ENCODE assay signal across 21 cellular contexts in genomic region chr18:42159146-42159545, GRCh38.
A peak's percentile ranks its signal among the peaks of the same experiment; 100 is the strongest.
DNase-seq lines count a peak whose midpoint lies in the region; ATAC-seq and TF ChIP-seq lines count a peak whose summit lies in the region.
"Had no signal": no experiment of that assay in that cellular context is flagged by ENCODE, and none has a peak within 500 bp of the region (broad histone marks: within the 10 kb centered on the region; RNA-seq: fewer than 3 reads in every experiment).

No MANE protein-coding gene starts in this region.

- DNase-seq in left kidney (ENCODE audit: low read depth, low spot score) (peak; percentile 28), right lobe of liver (no peak), renal cortical epithelial cell (ENCODE audit: low read depth) (peak; percentile 57), NCI-H2196 treated with DMSO at 0.1 percent for 48 hours (lab: John Stamatoyannopoulos, UW; ENCODE audit: unreplicated experiment) (no peak)
- no peak for DNase-seq in activated CD4-positive, alpha-beta memory T cell treated with anti-CD3 and anti-CD28 coated beads, Interleukin-2, amount 10 ng/mL, durations not matched to agents 7 days and 5 days
- no peak for DNase-seq in stimulated activated naive CD8-positive, alpha-beta T cell treated with anti-CD3 and anti-CD28 coated beads, Interleukin-15, Interleukin-2, amounts not matched to agents 100 U/mL and 50 U/mL, for 24 hours
- DNase-seq: BE2C; C1 segment of cervical spinal cord; CD4-positive, CD25-positive, alpha-beta regulatory T cell; CD8-positive, alpha-beta memory T cell; COR-L47; DMS153; DMS79; GDM1; H7; HFFc6; IMR-90 had no signal

- TF ChIP-seq CTCF in brain (conservative IDR thresholded peaks at IDR 0.05) (no peak), right lobe of liver (IDR thresholded peaks at IDR 0.05) (no peak)

- POLR2A ChIA-PET in activated CD4-positive, alpha-beta memory T cell treated with anti-CD3 and anti-CD28 coated beads, Interleukin-2, amount 10 ng/mL, durations not matched to agents 7 days and 5 days (lab: Charles Lee) = no interaction called here

- TF ChIP-seq POLR2A in right lobe of liver (IDR thresholded peaks at IDR 0.05) = no peak

- peak in 3 of 4 donors; percentile 45 to 82 (median 71) for ATAC-seq in right lobe of liver
- no peak for ATAC-seq in stimulated activated naive CD8-positive, alpha-beta T cell treated with anti-CD3 and anti-CD28 coated beads, Interleukin-15, Interleukin-2, amounts not matched to agents 100 U/mL and 50 U/mL, for 24 hours
- ATAC-seq: GM23338, HCT116 had no signal

- CTCF ChIA-PET in activated CD4-positive, alpha-beta memory T cell treated with anti-CD3 and anti-CD28 coated beads, Interleukin-2, amount 10 ng/mL, durations not matched to agents 7 days and 5 days (lab: Charles Lee) = interaction anchor here (1.7 kb wide), 1 partner anchor 45 kb away, joined by 3 read pairs; no protein-coding TSS in a partner anchor

- H3K4me1 Mint-ChIP-seq in brain = peaks cover 26% of the 10 kb centered on the region
- no peaks in the 10 kb centered on the region for H3K4me1 Mint-ChIP-seq in activated CD4-positive, alpha-beta memory T cell treated with anti-CD3 and anti-CD28 coated beads, Interleukin-2, amount 10 ng/mL, durations not matched to agents 7 days and 5 days
- H3K4me1 Mint-ChIP-seq: CD4-positive, CD25-positive, alpha-beta regulatory T cell; CD8-positive, alpha-beta memory T cell; GM23338 had no signal

- peak overlapping the region in 2 of 3 donors; percentile 34 to 47 for H3K4me3 ChIP-seq in right lobe of liver
- H3K4me3 ChIP-seq: GM23338 had no signal

- H3K9me3 ChIP-seq in right lobe of liver = no peaks in the 10 kb centered on the region
- H3K9me3 ChIP-seq: BE2C had no signal

- 57% methylated on average over 3 of the region's 3 CpGs for WGBS in right lobe of liver (ENCODE audit: insufficient coverage, low coverage, low lambda C conversion rate, missing lambda C conversion rate)

- no peaks in the 10 kb centered on the region for H3K36me3 ChIP-seq in right lobe of liver
- H3K36me3 ChIP-seq: BE2C had no signal

- H3K4me3 Mint-ChIP-seq in brain = peak overlapping the region in 1 of 5 experiments; percentile 52
- no peak overlapping the region for H3K4me3 Mint-ChIP-seq in activated CD4-positive, alpha-beta memory T cell treated with anti-CD3 and anti-CD28 coated beads, Interleukin-2, amount 10 ng/mL, durations not matched to agents 7 days and 5 days
- H3K4me3 Mint-ChIP-seq: CD4-positive, CD25-positive, alpha-beta regulatory T cell; CD8-positive, alpha-beta memory T cell; GM23338; HFFc6 had no signal

- intact Hi-C loops in right lobe of liver (cut with DNase I) = no loop called here

- H3K27ac ChIP-seq in right lobe of liver = peak overlapping the region in 1 of 3 donors; percentile 62
- H3K27ac ChIP-seq: HL-60 had no signal

- peaks cover 0 to 22% (median 0%) of the 10 kb centered on the region in 4 donors for H3K4me1 ChIP-seq in right lobe of liver

- peaks cover 0 to 3% (median 0%) of the 10 kb centered on the region in 5 experiments for H3K9me3 Mint-ChIP-seq in brain
- no peaks in the 10 kb centered on the region for H3K9me3 Mint-ChIP-seq in activated CD4-positive, alpha-beta memory T cell treated with anti-CD3 and anti-CD28 coated beads, Interleukin-2, amount 10 ng/mL, durations not matched to agents 7 days and 5 days
- H3K9me3 Mint-ChIP-seq: CD8-positive, alpha-beta memory T cell; GM23338; HFFc6 had no signal

- no peaks in the 10 kb centered on the region for H3K27me3 ChIP-seq in right lobe of liver
- H3K27me3 ChIP-seq: BE2C had no signal

- no peaks in the 10 kb centered on the region for H3K27me3 Mint-ChIP-seq in brain
- H3K27me3 Mint-ChIP-seq in activated CD4-positive, alpha-beta memory T cell treated with anti-CD3 and anti-CD28 coated beads, Interleukin-2, amount 10 ng/mL, durations not matched to agents 7 days and 5 days = no peaks in the 10 kb centered on the region
- H3K27me3 Mint-ChIP-seq: CD4-positive, CD25-positive, alpha-beta regulatory T cell had no signal

- no peaks in the 10 kb centered on the region for H3K36me3 Mint-ChIP-seq in brain
- no peaks in the 10 kb centered on the region for H3K36me3 Mint-ChIP-seq in activated CD4-positive, alpha-beta memory T cell treated with anti-CD3 and anti-CD28 coated beads, Interleukin-2, amount 10 ng/mL, durations not matched to agents 7 days and 5 days (ENCODE audit: low read depth)
- H3K36me3 Mint-ChIP-seq: CD4-positive, CD25-positive, alpha-beta regulatory T cell had no signal

- H3K27ac Mint-ChIP-seq in brain = peak overlapping the region in 4 of 5 experiments; percentile 2 to 59 (median 25)
- no peak overlapping the region for H3K27ac Mint-ChIP-seq in activated CD4-positive, alpha-beta memory T cell treated with anti-CD3 and anti-CD28 coated beads, Interleukin-2, amount 10 ng/mL, durations not matched to agents 7 days and 5 days
- H3K27ac Mint-ChIP-seq: CD4-positive, CD25-positive, alpha-beta regulatory T cell; CD8-positive, alpha-beta memory T cell; GM23338; HFFc6 had no signal

Comparison
In these comparisons a context has a peak if more than half of its experiments do, and no peak if none do; other contexts are left out.
1. DNase-seq: peak in left kidney (single experiment) and renal cortical epithelial cell (single experiment); none in right lobe of liver (0 of 3), activated CD4-positive, alpha-beta memory T cell treated with anti-CD3 and anti-CD28 coated beads, Interleukin-2, amount 10 ng/mL, durations not matched to agents 7 days and 5 days (single experiment), stimulated activated naive CD8-positive, alpha-beta T cell treated with anti-CD3 and anti-CD28 coated beads, Interleukin-15, Interleukin-2, amounts not matched to agents 100 U/mL and 50 U/mL, for 24 hours (single experiment) and NCI-H2196 treated with DMSO at 0.1 percent for 48 hours (single experiment).